Comparison of ENCODE assay signal across 17 cellular contexts in the genomic region with DNA sequence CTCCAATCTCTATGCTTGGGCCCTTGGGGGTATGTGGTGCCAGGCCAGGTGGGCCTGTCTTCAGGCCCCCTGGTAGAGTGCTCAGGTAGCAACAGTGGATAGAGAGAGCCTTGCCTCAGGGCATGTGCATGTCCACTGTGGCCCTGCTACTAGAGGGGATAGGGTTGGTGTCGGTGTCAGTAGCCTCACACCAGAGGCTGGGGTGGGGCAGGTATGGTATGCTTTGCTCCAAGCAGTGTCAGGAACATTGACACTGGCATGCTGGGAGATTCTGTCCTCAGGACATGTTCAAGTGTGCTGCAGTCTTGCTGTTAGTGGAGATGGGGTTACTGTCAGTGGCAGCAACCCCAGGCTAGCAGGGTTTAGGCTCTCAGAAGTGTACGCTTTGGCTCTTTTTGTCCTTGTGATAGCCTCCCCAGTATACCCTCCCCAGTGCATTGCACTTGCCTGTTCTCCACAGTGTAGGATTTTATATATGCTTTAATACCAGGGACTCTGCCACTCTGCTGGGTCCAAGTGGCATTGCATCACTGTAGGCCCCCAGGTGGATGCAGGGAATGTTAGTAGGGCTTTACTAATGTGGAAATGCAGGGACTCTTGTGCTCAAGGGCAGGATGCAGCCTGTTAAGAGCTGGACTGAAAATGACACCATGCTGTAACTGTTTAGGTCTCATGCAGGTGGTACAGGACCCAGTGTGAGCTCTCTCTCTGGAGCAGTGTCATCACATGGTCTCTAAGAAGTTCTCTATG.
"Had no signal": no experiment of that assay in that cellular context is flagged by ENCODE, and none has a peak within 500 bp of the region (broad histone marks: within the 10 kb centered on the region; RNA-seq: fewer than 3 reads in every experiment).

No MANE protein-coding gene starts in this region.

- H3K4me3 Mint-ChIP-seq: activated naive CD4-positive, alpha-beta T cell treated with anti-CD3 and anti-CD28 coated beads for 36 hours; T-helper 2 cell treated with Interferon-gamma antibody and Interleukin-4, amounts not matched to agents 5 μg/mL and 100 μg/mL, for 36 hours had no signal

- H3K4me1 ChIP-seq: right atrium auricular region, tibial nerve had no signal

- H3K4me3 ChIP-seq: cardiac muscle cell, right atrium auricular region, skin epidermis, tibial nerve had no signal

- H3K27me3 ChIP-seq: cardiac muscle cell, right atrium auricular region, tibial nerve had no signal

- DNase-seq: activated CD4-positive, alpha-beta T cell treated with anti-CD3 and anti-CD28 coated beads, Interleukin-2, amount 50 U/mL, for 1 hour; activated naive CD4-positive, alpha-beta T cell treated with anti-CD3 and anti-CD28 coated beads for 36 hours; activated T-cell treated with anti-CD3 and anti-CD28 coated beads for 4 hours; naive thymus-derived CD8-positive, alpha-beta T cell; posterior cingulate gyrus; stimulated activated CD4-positive, alpha-beta T cell treated with anti-CD3 and anti-CD28 coated beads, Interleukin-15, amount 100 ng/mL, for 24 hours; stimulated activated CD4-positive, alpha-beta T cell treated with anti-CD3 and anti-CD28 coated beads, Interleukin-4, amount 100 ng/mL, for 24 hours; stimulated activated naive CD4-positive, alpha-beta T cell; SW 1271 had no signal

- FAIRE-seq: colon, endometrium, islet of Langerhans had no signal

- H3K27me3 Mint-ChIP-seq: naive thymus-derived CD8-positive, alpha-beta T cell had no signal

- H3K27ac ChIP-seq: cardiac muscle cell, right atrium auricular region, skin epidermis, tibial nerve had no signal

- ATAC-seq: naive thymus-derived CD8-positive, alpha-beta T cell had no signal

- H3K36me3 ChIP-seq: cardiac muscle cell, right atrium auricular region had no signal

- H3K27ac Mint-ChIP-seq: activated naive CD4-positive, alpha-beta T cell treated with anti-CD3 and anti-CD28 coated beads for 36 hours; T-helper 2 cell treated with Interferon-gamma antibody and Interleukin-4, amounts not matched to agents 5 μg/mL and 100 μg/mL, for 36 hours had no signal
